Comparison of ENCODE assay signal across 1 cellular context in genomic region chr1:9230869-9231533, GRCh38.
TF ChIP-seq lines count a peak whose summit lies in the region.

No MANE protein-coding gene starts in this region.

TF ChIP-seq in IMR-90, 13 proteins besides CTCF, POLR2A, EP300 and RAD21:
- TF ChIP-seq MAFK (IDR thresholded peaks at IDR 0.05; ENCODE audit: low read depth, low read length) (peak; percentile 54), USF2 (IDR thresholded peaks at IDR 0.05; ENCODE audit: low read depth, low read length) (no peak), MXI1 (IDR thresholded peaks at IDR 0.05; ENCODE audit: borderline replicate concordance, low read depth, low read length) (no peak), RCOR1 (IDR thresholded peaks at IDR 0.05; ENCODE audit: insufficient replicate concordance, low read length) (no peak)
